19 cellular contexts compared by ENCODE assay signal in the genomic region with DNA sequence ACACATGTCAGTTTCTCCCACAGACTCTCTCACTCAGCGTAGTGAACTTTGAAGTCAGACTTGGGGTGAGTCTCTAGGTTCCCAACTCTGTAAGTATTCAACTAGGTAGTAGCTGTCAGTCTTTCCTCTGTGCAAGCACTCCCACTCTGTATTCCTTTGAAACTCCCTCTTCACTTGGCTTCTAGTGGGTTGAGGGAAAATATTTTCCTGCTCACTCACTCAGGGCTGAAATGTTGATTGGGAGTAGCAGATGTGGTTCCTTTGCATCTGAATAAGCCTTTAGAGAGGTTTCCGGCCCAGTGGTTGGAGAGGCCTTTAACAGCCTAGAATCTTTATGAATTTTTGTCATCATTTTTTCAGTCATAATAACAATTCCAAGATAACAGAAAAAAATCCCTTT.
"Had no signal": no experiment of that assay in that cellular context is flagged by ENCODE, and none has a peak within 500 bp of the region (broad histone marks: within the 10 kb centered on the region; RNA-seq: fewer than 3 reads in every experiment).

No MANE protein-coding gene starts in this region.

- H3K4me3 Mint-ChIP-seq: activated naive CD8-positive, alpha-beta T cell treated with anti-CD3 and anti-CD28 coated beads for 36 hours; activated T-helper 1 cell treated with anti-CD3 and anti-CD28 coated beads, Interleukin-12 subunit alpha, Interleukin-12 subunit beta, Interleukin-2, Interleukin-4 antibody, amounts not matched to agents 30 ng/mL and 10 ng/mL and 1 ng/mL, durations not matched to agents 14 hours and 24 hours and 36 hours; dendritic cell treated with granulocyte-macrophage colony-stimulating factor and Interleukin-4, amounts not matched to agents 40 ng/mL and 50 ng/mL, for 4 days; effector memory CD8-positive, alpha-beta T cell; natural killer cell treated with Interleukin-12 subunit alpha and Interleukin-12 subunit beta and Interleukin-15 and Interleukin-18, amount 100 ng/mL, for 72 hours had no signal

- H3K9me3 ChIP-seq: left ventricle myocardium inferior, right atrium auricular region, transverse colon, vagina had no signal

- H3K27ac Mint-ChIP-seq: activated naive CD8-positive, alpha-beta T cell treated with anti-CD3 and anti-CD28 coated beads for 36 hours; activated T-helper 1 cell treated with anti-CD3 and anti-CD28 coated beads, Interleukin-12 subunit alpha, Interleukin-12 subunit beta, Interleukin-2, Interleukin-4 antibody, amounts not matched to agents 30 ng/mL and 10 ng/mL and 1 ng/mL, durations not matched to agents 14 hours and 24 hours and 36 hours; dendritic cell treated with granulocyte-macrophage colony-stimulating factor and Interleukin-4, amounts not matched to agents 40 ng/mL and 50 ng/mL, for 4 days; effector memory CD8-positive, alpha-beta T cell; natural killer cell treated with Interleukin-12 subunit alpha and Interleukin-12 subunit beta and Interleukin-15 and Interleukin-18, amount 100 ng/mL, for 72 hours; progenitor cell of endocrine pancreas had no signal

- ATAC-seq: effector memory CD8-positive, alpha-beta T cell; natural killer cell treated with Interleukin-12 subunit alpha and Interleukin-12 subunit beta and Interleukin-15 and Interleukin-18, amount 100 ng/mL, for 72 hours had no signal

- H3K27me3 Mint-ChIP-seq: dendritic cell treated with granulocyte-macrophage colony-stimulating factor and Interleukin-4, amounts not matched to agents 40 ng/mL and 50 ng/mL, for 4 days; effector memory CD8-positive, alpha-beta T cell; natural killer cell treated with Interleukin-12 subunit alpha and Interleukin-12 subunit beta and Interleukin-15 and Interleukin-18, amount 100 ng/mL, for 72 hours; progenitor cell of endocrine pancreas had no signal

- DNase-seq: activated CD4-positive, CD25-positive, alpha-beta regulatory T cell treated with anti-CD3 and anti-CD28 coated beads, Interleukin-2, amount 50 U/mL, for 72 hours; activated naive CD8-positive, alpha-beta T cell treated with anti-CD3 and anti-CD28 coated beads for 36 hours; anterior cingulate cortex; effector memory CD8-positive, alpha-beta T cell; left ventricle myocardium inferior; mesenchymal stem cell; nucleus accumbens; small intestine; stimulated activated CD4-positive, alpha-beta T cell treated with anti-CD3 and anti-CD28 coated beads, Interleukin-4, amount 100 ng/mL, for 4 hours; stimulated activated CD8-positive, alpha-beta memory T cell treated with anti-CD3 and anti-CD28 coated beads, Interleukin-4, amount 100 ng/mL, for 48 hours; stimulated activated naive CD4-positive, alpha-beta T cell treated with Interleukin-2 at 50 U/mL for 16 hours; substantia nigra; transverse colon had no signal
